ENCODE assay signal across 21 cellular contexts in the genomic region with DNA sequence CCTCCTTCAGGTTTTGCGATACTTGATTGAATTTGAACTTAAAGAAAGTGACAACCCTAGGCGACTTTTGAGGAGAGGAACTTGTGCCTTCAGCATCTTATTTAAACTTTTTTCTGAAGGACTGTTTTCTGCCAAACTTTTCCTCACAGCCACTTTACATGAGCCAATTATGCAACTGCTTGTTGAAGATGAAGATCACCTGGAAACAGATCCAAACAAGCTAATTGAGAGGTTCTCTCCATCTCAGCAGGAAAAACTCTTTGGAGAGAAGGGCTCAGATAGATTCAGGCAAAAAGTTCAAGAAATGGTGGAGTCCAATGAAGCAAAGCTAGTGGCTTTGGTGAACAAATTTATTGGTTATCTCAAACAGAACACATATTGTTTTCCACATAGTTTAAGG.
"Had no signal": no experiment of that assay in that cellular context is flagged by ENCODE, and none has a peak within 500 bp of the region (broad histone marks: within the 10 kb centered on the region; RNA-seq: fewer than 3 reads in every experiment).

No MANE protein-coding gene starts in this region.

- H3K9me3 ChIP-seq: body of pancreas, neutrophil, ovary, psoas muscle, right atrium auricular region, stomach, suprapubic skin, tibial nerve had no signal

- H3K36me3 ChIP-seq: ovary had no signal

- H3K4me3 ChIP-seq: body of pancreas, ovary, psoas muscle, right atrium auricular region, stomach, suprapubic skin, tibial nerve had no signal

- ATAC-seq: activated naive CD8-positive, alpha-beta T cell treated with anti-CD3 and anti-CD28 coated beads, Interleukin-2, amount 50 U/mL, for 24 hours; body of pancreas; foreskin keratinocyte; left ventricle myocardium superior; psoas muscle; stimulated activated effector memory CD8-positive, alpha-beta T cell treated with anti-CD3 and anti-CD28 coated beads, Interleukin-12 subunit alpha, Interleukin-12 subunit beta, amount 100 ng/mL, for 72 hours had no signal

- H3K27ac ChIP-seq: body of pancreas, foreskin keratinocyte, neutrophil, ovary, psoas muscle, right atrium auricular region, stomach, suprapubic skin, tibial nerve had no signal

- FAIRE-seq: endometrium, urothelium cell line had no signal

- DNase-seq: activated CD4-positive, alpha-beta memory T cell treated with anti-CD3 and anti-CD28 coated beads for 36 hours; activated CD4-positive, alpha-beta T cell treated with anti-CD3 and anti-CD28 coated beads for 4 hours; activated CD4-positive, CD25-positive, alpha-beta regulatory T cell; activated effector memory CD4-positive, alpha-beta T cell treated with anti-CD3 and anti-CD28 coated beads, Interleukin-2, amount 50 U/mL, for 16 hours; activated naive CD4-positive, alpha-beta T cell treated with anti-CD3 and anti-CD28 coated beads, Interleukin-2, amount 50 U/mL, for 16 hours; activated naive CD8-positive, alpha-beta T cell treated with anti-CD3 and anti-CD28 coated beads, Interleukin-2, amount 50 U/mL, for 24 hours; body of pancreas; foreskin keratinocyte; left ventricle myocardium superior; mesenchymal stem cell; ovary; psoas muscle; stimulated activated CD4-positive, alpha-beta T cell treated with anti-CD3 and anti-CD28 coated beads, Interleukin-12 subunit alpha, Interleukin-12 subunit beta, amount 100 ng/mL, for 4 hours; stomach had no signal

- H3K27me3 ChIP-seq: body of pancreas, foreskin keratinocyte, neutrophil, ovary, right atrium auricular region, stomach, suprapubic skin, tibial nerve had no signal

- H3K4me1 ChIP-seq: foreskin keratinocyte, psoas muscle, suprapubic skin had no signal
